16 cellular contexts compared by ENCODE assay signal in the genomic region with DNA sequence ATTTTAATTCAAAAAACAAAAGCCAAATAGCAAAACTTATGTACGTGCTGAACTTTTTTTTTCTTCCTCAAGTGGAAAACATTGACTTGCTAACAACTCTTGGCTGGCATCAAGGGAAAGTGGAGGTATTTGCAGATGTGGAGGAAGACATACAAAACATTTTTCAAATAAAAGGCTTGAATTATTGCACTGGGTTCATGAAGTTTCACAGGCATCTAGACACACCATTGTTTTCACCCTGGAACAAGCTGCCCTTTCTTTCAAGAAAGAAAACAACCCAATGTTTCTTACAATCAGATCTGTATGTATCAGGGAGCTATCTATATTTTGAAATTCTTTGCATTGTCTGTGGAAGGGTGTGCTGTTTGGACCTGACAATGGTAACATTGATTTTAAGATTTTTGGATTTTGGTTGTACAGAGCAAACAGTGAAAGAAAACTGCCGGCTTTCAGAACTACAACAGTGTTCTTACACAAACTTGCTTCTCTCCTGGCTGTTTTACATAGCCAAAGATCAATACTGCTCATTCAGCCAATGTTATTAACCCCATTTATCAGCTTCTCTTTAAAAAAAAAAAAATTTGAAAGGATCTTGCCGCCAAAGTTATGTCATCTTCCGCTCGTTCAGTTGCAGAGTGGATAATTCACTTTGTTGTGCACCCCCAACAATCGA.
"Had no signal": no experiment of that assay in that cellular context is flagged by ENCODE, and none has a peak within 500 bp of the region (broad histone marks: within the 10 kb centered on the region; RNA-seq: fewer than 3 reads in every experiment).

No MANE protein-coding gene starts in this region.

- H3K4me1 Mint-ChIP-seq: nephron had no signal

- H3K9me3 Mint-ChIP-seq: nephron had no signal

- DNase-seq: activated CD4-positive, alpha-beta T cell treated with anti-CD3 and anti-CD28 coated beads, Interleukin-2, amount 50 U/mL, for 48 hours; activated T-cell treated with anti-CD3 and anti-CD28 coated beads for 4 hours; colonic mucosa; heart right ventricle; left cardiac atrium; lower lobe of right lung; posterior cingulate gyrus; stimulated activated CD4-positive, alpha-beta T cell treated with anti-CD3 and anti-CD28 coated beads, Interleukin-2, amount 100 ng/mL, for 24 hours; stimulated activated naive CD4-positive, alpha-beta T cell treated with Interleukin-2 at 50 U/mL for 16 hours; SW 1271; transverse colon had no signal

- ATAC-seq: esophagus mucosa, gastroesophageal sphincter, heart right ventricle, left cardiac atrium, lower lobe of right lung had no signal

- H3K4me1 ChIP-seq: colonic mucosa, gastroesophageal sphincter, heart right ventricle, lower lobe of right lung, transverse colon had no signal

- H3K36me3 Mint-ChIP-seq: activated naive CD8-positive, alpha-beta T cell; mesothelial cell of epicardium had no signal

- H3K27ac ChIP-seq: colonic mucosa, gastroesophageal sphincter, heart right ventricle, lower lobe of right lung, transverse colon had no signal

- H3K4me3 ChIP-seq: colonic mucosa, gastroesophageal sphincter, heart right ventricle, lower lobe of right lung, transverse colon had no signal

- H3K36me3 ChIP-seq: colonic mucosa, gastroesophageal sphincter, heart right ventricle, lower lobe of right lung, transverse colon had no signal

- H3K27me3 ChIP-seq: colonic mucosa, gastroesophageal sphincter, transverse colon had no signal

- H3K4me3 Mint-ChIP-seq: activated naive CD8-positive, alpha-beta T cell; mesothelial cell of epicardium; nephron had no signal

- H3K27ac Mint-ChIP-seq: activated naive CD8-positive, alpha-beta T cell; mesothelial cell of epicardium; nephron had no signal

- H3K9me3 ChIP-seq: colonic mucosa, gastroesophageal sphincter, heart right ventricle, lower lobe of right lung, transverse colon had no signal
